In genomic region chr10:5285186-5285585, GRCh38 we compare ENCODE assay signal across 12 cellular contexts.
DNase-seq lines count a peak whose midpoint lies in the region; ATAC-seq, FAIRE-seq and TF ChIP-seq lines count a peak whose summit lies in the region.
"Had no signal": no experiment of that assay in that cellular context is flagged by ENCODE, and none has a peak within 500 bp of the region (broad histone marks: within the 10 kb centered on the region; RNA-seq: fewer than 3 reads in every experiment).

No MANE protein-coding gene starts in this region.

- TF ChIP-seq EP300 in A549 (IDR thresholded peaks at IDR 0.05): no peak

- peaks cover 52% of the 10 kb centered on the region for H3K4me1 Mint-ChIP-seq in activated CD4-positive, alpha-beta memory T cell treated with anti-CD3 and anti-CD28 coated beads, Interleukin-2, amount 10 ng/mL, durations not matched to agents 7 days and 5 days
- peaks cover 14 to 28% (median 17%) of the 10 kb centered on the region in 3 donors for H3K4me1 Mint-ChIP-seq in CD8-positive, alpha-beta memory T cell

- H3K9me3 Mint-ChIP-seq in activated CD4-positive, alpha-beta memory T cell treated with anti-CD3 and anti-CD28 coated beads, Interleukin-2, amount 10 ng/mL, durations not matched to agents 7 days and 5 days: peaks cover 6% of the 10 kb centered on the region
- no peaks in the 10 kb centered on the region for H3K9me3 Mint-ChIP-seq in CD8-positive, alpha-beta memory T cell

- peak overlapping the region; percentile 96 to 97 for H3K27ac ChIP-seq in A549
- H3K27ac ChIP-seq in BLaER1 treated with 17β-estradiol and CSF1 and Interleukin-3, amounts not matched to agents 10 nM and 100 nM: peak overlapping the region in 10 of 11 experiments; percentile 60 to 91 (median 78); a peak in 19 of 22 replicates
- H3K27ac ChIP-seq in CD8-positive, alpha-beta memory T cell (ENCODE audit: low read depth, low read length): no peak overlapping the region

- peak overlapping the region in 8 of 11 experiments; percentile 30 to 76 (median 56); a peak in 10 of 22 replicates for H3K9ac ChIP-seq in BLaER1 treated with 17β-estradiol and CSF1 and Interleukin-3, amounts not matched to agents 10 nM and 100 nM

- peak overlapping the region; percentile 87 for H3K27ac Mint-ChIP-seq in activated CD4-positive, alpha-beta memory T cell treated with anti-CD3 and anti-CD28 coated beads, Interleukin-2, amount 10 ng/mL, durations not matched to agents 7 days and 5 days
- no peak overlapping the region for H3K27ac Mint-ChIP-seq in CD8-positive, alpha-beta memory T cell

- no peak for TF ChIP-seq CTCF in A549 (IDR thresholded peaks at IDR 0.05)

- no peak overlapping the region for H3K4me3 Mint-ChIP-seq in activated CD4-positive, alpha-beta memory T cell treated with anti-CD3 and anti-CD28 coated beads, Interleukin-2, amount 10 ng/mL, durations not matched to agents 7 days and 5 days
- H3K4me3 Mint-ChIP-seq in CD8-positive, alpha-beta memory T cell: no peak overlapping the region

- H3K27me3 Mint-ChIP-seq in activated CD4-positive, alpha-beta memory T cell treated with anti-CD3 and anti-CD28 coated beads, Interleukin-2, amount 10 ng/mL, durations not matched to agents 7 days and 5 days: no peaks in the 10 kb centered on the region
- peaks cover 2 to 18% of the 10 kb centered on the region in 2 donors for H3K27me3 Mint-ChIP-seq in CD8-positive, alpha-beta memory T cell

- TF ChIP-seq POLR2A in A549 (IDR thresholded peaks at IDR 0.05; ENCODE audit: low read length): no peak

- no peak overlapping the region for H3K4me3 ChIP-seq in A549
- no peak overlapping the region for H3K4me3 ChIP-seq in BLaER1 treated with 17β-estradiol and CSF1 and Interleukin-3, amounts not matched to agents 10 nM and 100 nM
- no peak overlapping the region for H3K4me3 ChIP-seq in CD8-positive, alpha-beta memory T cell (ENCODE audit: low read length)

- H3K36me3 ChIP-seq in BLaER1 treated with 17β-estradiol and CSF1 and Interleukin-3, amounts not matched to agents 10 nM and 100 nM: no peaks in the 10 kb centered on the region
- no peaks in the 10 kb centered on the region for H3K36me3 ChIP-seq in CD8-positive, alpha-beta memory T cell (ENCODE audit: insufficient read depth, low read length)

- FAIRE-seq in A549 (lab: Jason Lieb, UNC): no peak

- H3K36me3 Mint-ChIP-seq in activated CD4-positive, alpha-beta memory T cell treated with anti-CD3 and anti-CD28 coated beads, Interleukin-2, amount 10 ng/mL, durations not matched to agents 7 days and 5 days (ENCODE audit: low read depth): peaks cover 53% of the 10 kb centered on the region
- H3K36me3 Mint-ChIP-seq in CD8-positive, alpha-beta memory T cell: peaks cover 0 to 7% (median 4%) of the 10 kb centered on the region in 3 donors

- H3K27me3 ChIP-seq in BLaER1 treated with 17β-estradiol and CSF1 and Interleukin-3, amounts not matched to agents 10 nM and 100 nM: no peaks in the 10 kb centered on the region
- no peaks in the 10 kb centered on the region for H3K27me3 ChIP-seq in CD8-positive, alpha-beta memory T cell (ENCODE audit: insufficient read depth, low read length, poor library complexity, severe bottlenecking)

- H3K4me1 ChIP-seq in A549: peaks cover 40% of the 10 kb centered on the region
- peaks cover 0 to 68% (median 26%) of the 10 kb centered on the region in 10 experiments; a peak in 17 of 20 replicates for H3K4me1 ChIP-seq in BLaER1 treated with 17β-estradiol and CSF1 and Interleukin-3, amounts not matched to agents 10 nM and 100 nM
- H3K4me1 ChIP-seq in CD8-positive, alpha-beta memory T cell (ENCODE audit: insufficient read depth, low read length): peaks cover 14% of the 10 kb centered on the region

- no peak for ATAC-seq in A549

- peaks cover 47% of the 10 kb centered on the region for H3K9me3 ChIP-seq in A549
- peaks cover 0 to 44% (median 9%) of the 10 kb centered on the region in 11 experiments; a peak in 13 of 22 replicates for H3K9me3 ChIP-seq in BLaER1 treated with 17β-estradiol and CSF1 and Interleukin-3, amounts not matched to agents 10 nM and 100 nM (replicated peaks in 1 of 11)
- no peaks in the 10 kb centered on the region for H3K9me3 ChIP-seq in CD8-positive, alpha-beta memory T cell (ENCODE audit: low read length)

- no peak for TF ChIP-seq RAD21 in A549 (conservative IDR thresholded peaks at IDR 0.05 in 1 of 2, IDR thresholded peaks at IDR 0.05 in 1 of 2)

- peak overlapping the region; percentile 56 for H3K4me2 ChIP-seq in A549
- peak overlapping the region in 7 of 11 experiments; percentile 64 to 86 (median 80); a peak in 13 of 22 replicates for H3K4me2 ChIP-seq in BLaER1 treated with 17β-estradiol and CSF1 and Interleukin-3, amounts not matched to agents 10 nM and 100 nM

- CTCF ChIA-PET in A549 (lab: Yijun Ruan, JAX): interaction anchor here (0.7 to 5.3 kb wide), 4 partner anchors 58 to 435 kb away, joined by 3 to 68 read pairs (median 4); no protein-coding TSS in a partner anchor
- CTCF ChIA-PET in activated CD4-positive, alpha-beta memory T cell treated with anti-CD3 and anti-CD28 coated beads, Interleukin-2, amount 10 ng/mL, durations not matched to agents 7 days and 5 days (lab: Charles Lee): interaction anchor here (1.6 to 4.3 kb wide), 5 partner anchors 8 to 470 kb away, joined by 4 to 36 read pairs (median 16); no protein-coding TSS in a partner anchor
- CTCF ChIA-PET in CD8-positive, alpha-beta memory T cell (lab: Charles Lee): interaction anchor here (1.7 kb wide), 1 partner anchor 11 kb away, joined by 5 read pairs; no protein-coding TSS in a partner anchor

- 76% methylated on average over 9 of the region's 9 CpGs for WGBS in A549 (ENCODE audit: missing lambda C conversion rate)

- POLR2A ChIA-PET in A549 (lab: Yijun Ruan, JAX): interaction anchor here (1.1 to 1.4 kb wide), 3 partner anchors 189 to 338 kb away, joined by 3 to 8 read pairs (median 4); partner anchors contain the start of gene AKR1C3
- POLR2A ChIA-PET in activated CD4-positive, alpha-beta memory T cell treated with anti-CD3 and anti-CD28 coated beads, Interleukin-2, amount 10 ng/mL, durations not matched to agents 7 days and 5 days (lab: Charles Lee): interaction anchor here (0.8 to 2.9 kb wide), 6 partner anchors 8 to 436 kb away, joined by 3 to 26 read pairs (median 4); no protein-coding TSS in a partner anchor
- POLR2A ChIA-PET in CD8-positive, alpha-beta memory T cell (lab: Charles Lee): no interaction called here

- no peaks in the 10 kb centered on the region for H4K20me1 ChIP-seq in BLaER1 treated with 17β-estradiol and CSF1 and Interleukin-3, amounts not matched to agents 10 nM and 100 nM

- no peak for DNase-seq in A549 (ENCODE audit: low read depth in 1 of 2, low spot score in 1 of 2)
- DNase-seq in activated CD4-positive, alpha-beta memory T cell treated with anti-CD3 and anti-CD28 coated beads, Interleukin-2, amount 10 ng/mL, durations not matched to agents 7 days and 5 days: no peak
- peak; percentile 36 to 97 for DNase-seq in lung microvascular endothelial cell (ENCODE audit: low read depth in 2 of 2)
- no peak for DNase-seq in mesenteric fat pad (ENCODE audit: low spot score)
- no peak for DNase-seq in NCI-H2227 treated with DMSO at 0.1 percent for 48 hours (lab: John Stamatoyannopoulos, UW)
- no peak for DNase-seq in CD8-positive, alpha-beta memory T cell
- DNase-seq: COR-L47, DMS153, NCI-H1436 treated with DMSO at 0.1 percent for 48 hours, NCI-H2081, NCI-H524 had no signal

TF ChIP-seq in A549, 52 proteins besides CTCF, POLR2A, EP300 and RAD21:
- TF ChIP-seq HOXA7 (CRISPR knock-in tag; IDR thresholded peaks at IDR 0.05) (peak; percentile 62; the same call in 1 of the 2 replicates), ZNF302 (CRISPR knock-in tag; IDR thresholded peaks at IDR 0.05) (peak; percentile 47; the same call in 1 of the 2 replicates), CHD4 (IDR thresholded peaks at IDR 0.05; ENCODE audit: borderline replicate concordance) (no peak)

Comparison
In these comparisons a context has a peak if more than half of its experiments do, and no peak if none do; other contexts are left out.
1. DNase-seq: peak in lung microvascular endothelial cell (2 of 2); none in A549 (0 of 2), activated CD4-positive, alpha-beta memory T cell treated with anti-CD3 and anti-CD28 coated beads, Interleukin-2, amount 10 ng/mL, durations not matched to agents 7 days and 5 days (single experiment), mesenteric fat pad (single experiment), NCI-H2227 treated with DMSO at 0.1 percent for 48 hours (single experiment) and CD8-positive, alpha-beta memory T cell (0 of 5).